In genomic region chr9:12403721-12404120, GRCh38 we compare ENCODE assay signal across 3 cellular contexts.
"Had no signal": no experiment of that assay in that cellular context is flagged by ENCODE, and none has a peak within 500 bp of the region (broad histone marks: within the 10 kb centered on the region; RNA-seq: fewer than 3 reads in every experiment).

No MANE protein-coding gene starts in this region.

- ATAC-seq: GM12878 had no signal

- DNase-seq: GDM1, GF-D8 had no signal

- H3K4me3 ChIP-seq: GM12878 had no signal
